Comparison of ENCODE assay signal across 9 cellular contexts in genomic region chr2:58553937-58554336, GRCh38.
A peak's percentile ranks its signal among the peaks of the same experiment; 100 is the strongest.
DNase-seq lines count a peak whose midpoint lies in the region; ATAC-seq, FAIRE-seq and TF ChIP-seq lines count a peak whose summit lies in the region.
"Had no signal": no experiment of that assay in that cellular context is flagged by ENCODE, and none has a peak within 500 bp of the region (broad histone marks: within the 10 kb centered on the region; RNA-seq: fewer than 3 reads in every experiment).

No MANE protein-coding gene starts in this region.

- no peaks in the 10 kb centered on the region for H4K20me1 ChIP-seq in GM23248 (ENCODE audit: insufficient read depth)

- DNase-seq in D721Med (ENCODE audit: insufficient read length, low spot score), result no peak
- DNase-seq in GM23248, result peak; percentile 37
- DNase-seq in left kidney (ENCODE audit: low read depth, low spot score), result peak; percentile 24
- no peak for DNase-seq in NCI-H187 (lab: John Stamatoyannopoulos, UW)
- DNase-seq in GM19240 (ENCODE audit: insufficient read length, low spot score), result no peak
- no peak for DNase-seq in effector memory CD4-positive, alpha-beta T cell
- no peak for DNase-seq in frontal cortex (ENCODE audit: low spot score in 2 of 2)

- H3K4me1 ChIP-seq in GM23248 (ENCODE audit: insufficient read depth), result no peaks in the 10 kb centered on the region
- H3K4me1 ChIP-seq in effector memory CD4-positive, alpha-beta T cell (ENCODE audit: control insufficient read depth, insufficient read depth, low read length, poor library complexity, severe bottlenecking), result no peaks in the 10 kb centered on the region

- in situ Hi-C loops in GM23248 (cut with MboI), result no loop called here

- H3K27ac ChIP-seq in GM23248, result no peak overlapping the region
- H3K27ac ChIP-seq in effector memory CD4-positive, alpha-beta T cell (ENCODE audit: insufficient read depth, low read length, poor library complexity, severe bottlenecking), result no peak overlapping the region

- H3F3A ChIP-seq in GM23248 (ENCODE audit: insufficient read depth), result no peaks in the 10 kb centered on the region

- H3K9me2 ChIP-seq in GM23248 (ENCODE audit: insufficient read depth), result no peaks in the 10 kb centered on the region

- H3K4me3 ChIP-seq in GM23248, result no peak overlapping the region
- H3K4me3 ChIP-seq in effector memory CD4-positive, alpha-beta T cell (ENCODE audit: insufficient read depth, low read depth, low read length, poor library complexity, severe bottlenecking), result no peak overlapping the region

- H3K9me3 ChIP-seq in GM23248 (ENCODE audit: low read depth), result no peaks in the 10 kb centered on the region
- H3K9me3 ChIP-seq in effector memory CD4-positive, alpha-beta T cell (ENCODE audit: control insufficient read depth, low read length), result no peaks in the 10 kb centered on the region

- no peaks in the 10 kb centered on the region for H3K27me3 ChIP-seq in GM23248 (replicated peaks; ENCODE audit: insufficient read depth)
- no peaks in the 10 kb centered on the region for H3K27me3 ChIP-seq in effector memory CD4-positive, alpha-beta T cell (replicated peaks; ENCODE audit: control insufficient read depth, insufficient read depth, low read length, poor library complexity, severe bottlenecking)

- no peak for FAIRE-seq in D721Med (lab: Jason Lieb, UNC)
- no peak for FAIRE-seq in frontal cortex (lab: Jason Lieb, UNC)
- FAIRE-seq: RCC 7860 had no signal

- no peak overlapping the region for H3K9ac ChIP-seq in GM23248

- no peaks in the 10 kb centered on the region for H3K79me2 ChIP-seq in GM23248 (ENCODE audit: insufficient read depth)

- 0 out of 3 replicates have a peak, but pooled peaks have one; percentile 44 for ATAC-seq in SK-N-SH treated with all-trans-retinoic acid at 6 μM for 48 hours

- no peaks in the 10 kb centered on the region for H3K36me3 ChIP-seq in GM23248 (ENCODE audit: low read depth)
- no peaks in the 10 kb centered on the region for H3K36me3 ChIP-seq in effector memory CD4-positive, alpha-beta T cell (ENCODE audit: control insufficient read depth, insufficient read depth, low read length)

- no peak overlapping the region for H3K4me2 ChIP-seq in GM23248 (ENCODE audit: unreplicated experiment)

- H2AFZ ChIP-seq in GM23248, result no peak overlapping the region

- WGBS in GM23248 (ENCODE audit: low coverage in 1 of 2, low lambda C conversion rate in 2 of 2, missing lambda C conversion rate in 2 of 2), 2 experiments, result 55 to 61% methylated on average over 2 of the region's 2 CpGs

- peak; percentile 45 for TF ChIP-seq CTCF in D721Med (IDR thresholded peaks at IDR 0.05; ENCODE audit: insufficient read depth, missing control alignments)

TF ChIP-seq in SK-N-SH treated with all-trans-retinoic acid at 6 μM for 48 hours, 23 proteins besides CTCF, POLR2A, EP300 and RAD21:
- TF ChIP-seq TOX (CRISPR knock-in tag; IDR thresholded peaks at IDR 0.05; ENCODE audit: borderline replicate concordance) (no peak), ESRRG (CRISPR knock-in tag; IDR thresholded peaks at IDR 0.05) (no peak), ARNTL (CRISPR knock-in tag; IDR thresholded peaks at IDR 0.05; ENCODE audit: borderline replicate concordance, low read depth) (no peak), ISL1 (CRISPR knock-in tag; IDR thresholded peaks at IDR 0.05) (no peak), GLIS3 (CRISPR knock-in tag; IDR thresholded peaks at IDR 0.05) (no peak), CREB5 (CRISPR knock-in tag; IDR thresholded peaks at IDR 0.05; ENCODE audit: low read depth) (no peak), ZNF8 (CRISPR knock-in tag; IDR thresholded peaks at IDR 0.05) (no peak), PPARA (CRISPR knock-in tag; IDR thresholded peaks at IDR 0.05; ENCODE audit: borderline replicate concordance) (no peak), CSDC2 (CRISPR knock-in tag; IDR thresholded peaks at IDR 0.05) (no peak), ZNF565 (CRISPR knock-in tag; conservative IDR thresholded peaks at IDR 0.05; ENCODE audit: low read depth) (no peak)

Comparison
In these comparisons a context has a peak if more than half of its experiments do, and no peak if none do; other contexts are left out.
1. DNase-seq: peak in GM23248 (single experiment) and left kidney (single experiment); none in D721Med (single experiment), NCI-H187 (0 of 2), GM19240 (single experiment), effector memory CD4-positive, alpha-beta T cell (0 of 3) and frontal cortex (0 of 2).